ENCODE assay signal across 18 cellular contexts in genomic region chr17:48491527-48492273, GRCh38. TPM values are rescaled to one million over a fixed set of nuclear protein-coding genes. Genes with fewer than 3 reads are reported as not detected.
DNase-seq lines count a peak whose midpoint lies in the region; ATAC-seq and TF ChIP-seq lines count a peak whose summit lies in the region.
"Had no signal": no experiment of that assay in that cellular context is flagged by ENCODE, and none has a peak within 500 bp of the region (broad histone marks: within the 10 kb centered on the region; RNA-seq: fewer than 3 reads in every experiment).

No MANE protein-coding gene starts in this region.

- H3K9me3 ChIP-seq in CD8-positive, alpha-beta memory T cell (ENCODE audit: low read length): no peaks in the 10 kb centered on the region
- H3K9me3 ChIP-seq in HEK293 (ENCODE audit: control insufficient read depth, insufficient read depth, low read depth, low read length) (no peaks in the 10 kb centered on the region), ovary (peaks cover 0 to 4% of the 10 kb centered on the region in 2 donors), neuronal stem cell (replicated peaks in 1 of 2; ENCODE audit: control insufficient read depth in 2 of 2, insufficient read depth in 1 of 2, low read depth in 1 of 2, low read length in 2 of 2) (no peaks in the 10 kb centered on the region)
- H3K9me3 ChIP-seq: gastrocnemius medialis, right lobe of liver had no signal

- H3K14ac ChIP-seq in neuronal stem cell (ENCODE audit: low read length): no peak overlapping the region

- intact Hi-C loops in ovary (cut with DNase I): no loop called here

- peak overlapping the region; percentile 60 for H3K27ac ChIP-seq in CD8-positive, alpha-beta memory T cell (ENCODE audit: low read depth, low read length)
- H3K27ac ChIP-seq in HEK293 (ENCODE audit: extremely low read depth, low read depth, low read length) (no peak overlapping the region), ovary (no peak overlapping the region), neuronal stem cell (replicated peaks; ENCODE audit: low read length) (no peak overlapping the region), GM23338 (ENCODE audit: low read depth) (no peak overlapping the region)

- 0 out of 2 replicates have a peak, but pooled peaks cover 14% of the 10 kb centered on the region for H4K20me1 ChIP-seq in GM23338 (replicated peaks; ENCODE audit: insufficient read depth)

- H3K36me3 Mint-ChIP-seq in CD8-positive, alpha-beta memory T cell: peaks cover 0 to 1% (median 0%) of the 10 kb centered on the region in 3 donors
- no peaks in the 10 kb centered on the region for H3K36me3 Mint-ChIP-seq in activated CD8-positive, alpha-beta T cell treated with anti-CD3 and anti-CD28 coated beads, Interleukin-2, amount 10 ng/mL, durations not matched to agents 7 days and 5 days (ENCODE audit: low read depth)
- no peaks in the 10 kb centered on the region for H3K36me3 Mint-ChIP-seq in naive B cell
- H3K36me3 Mint-ChIP-seq in GM23338 (ENCODE audit: low read depth): no peaks in the 10 kb centered on the region

- CTCF ChIA-PET in CD8-positive, alpha-beta memory T cell (lab: Charles Lee): interaction anchor here (1.0 to 3.9 kb wide), 23 partner anchors 8 to 241 kb away, joined by 3 to 30 read pairs (median 5); partner anchors contain the start of gene HOXB5
- CTCF ChIA-PET in HEK293 (lab: Yijun Ruan, JAX): interaction anchor here (0.5 to 4.5 kb wide), 29 partner anchors 9 to 310 kb away, joined by 3 to 36 read pairs (median 4); partner anchors contain the start of gene HOXB5
- CTCF ChIA-PET in activated CD8-positive, alpha-beta T cell treated with anti-CD3 and anti-CD28 coated beads, Interleukin-2, amount 10 ng/mL, durations not matched to agents 7 days and 5 days (lab: Charles Lee): interaction anchor here (0.6 to 4.5 kb wide), 28 partner anchors 9 to 156 kb away, joined by 3 to 60 read pairs (median 6); partner anchors contain the start of gene HOXB5

- no peak for TF ChIP-seq CTCF in HEK293 (tag by site-specific recombination; IDR thresholded peaks at IDR 0.05)
- TF ChIP-seq CTCF in ovary (IDR thresholded peaks at IDR 0.05): no peak
- no peak for TF ChIP-seq CTCF in GM23338 (conservative IDR thresholded peaks at IDR 0.05; ENCODE audit: low read depth in 2 of 2)

- H2AK5ac ChIP-seq in neuronal stem cell (ENCODE audit: low read depth, low read length): no peak overlapping the region

- peaks cover 8% of the 10 kb centered on the region for H3K27me3 ChIP-seq in CD8-positive, alpha-beta memory T cell (ENCODE audit: insufficient read depth, low read length, poor library complexity, severe bottlenecking)
- no peaks in the 10 kb centered on the region for H3K27me3 ChIP-seq in ovary
- H3K27me3 ChIP-seq in neuronal stem cell (ENCODE audit: control insufficient read depth in 3 of 3, insufficient read depth in 3 of 3, low read depth in 1 of 3, low read length in 3 of 3): peaks cover 6 to 75% (median 18%) of the 10 kb centered on the region in 3 experiments
- H3K27me3 ChIP-seq in GM23338 (ENCODE audit: insufficient read depth): peaks cover 64% of the 10 kb centered on the region

- no peak overlapping the region for H2BK15ac ChIP-seq in neuronal stem cell (ENCODE audit: low read length)

- H3K9me3 Mint-ChIP-seq in CD8-positive, alpha-beta memory T cell: no peaks in the 10 kb centered on the region
- no peaks in the 10 kb centered on the region for H3K9me3 Mint-ChIP-seq in activated CD8-positive, alpha-beta T cell treated with anti-CD3 and anti-CD28 coated beads, Interleukin-2, amount 10 ng/mL, durations not matched to agents 7 days and 5 days (ENCODE audit: insufficient read depth)
- H3K9me3 Mint-ChIP-seq in naive B cell (no peaks in the 10 kb centered on the region), GM23338 (no peaks in the 10 kb centered on the region)

- no peak overlapping the region for H3K9ac ChIP-seq in neuronal stem cell (ENCODE audit: low read depth, low read length, poor library complexity)

- no peaks in the 10 kb centered on the region for H3K9me2 ChIP-seq in GM23338 (ENCODE audit: insufficient read depth)

- no peak for DNase-seq in CD8-positive, alpha-beta memory T cell
- DNase-seq in activated CD8-positive, alpha-beta T cell treated with anti-CD3 and anti-CD28 coated beads, Interleukin-2, amount 10 ng/mL, durations not matched to agents 7 days and 5 days: no peak
- DNase-seq in naive B cell (peak; percentile 50), ovary (no peak), neuronal stem cell (ENCODE audit: low spot score) (no peak), GM23338 (ENCODE audit: low spot score) (no peak)
- DNase-seq: KG1, NCI-H187, NCI-H524 treated with DMSO at 0.1 percent for 48 hours, T1000 had no signal

- no peak overlapping the region for H2BK12ac ChIP-seq in neuronal stem cell (ENCODE audit: low read length)

- peaks cover 11% of the 10 kb centered on the region for H3K4me1 ChIP-seq in CD8-positive, alpha-beta memory T cell (ENCODE audit: insufficient read depth, low read length)
- H3K4me1 ChIP-seq in HEK293 (ENCODE audit: control insufficient read depth, insufficient read depth, low read length) (peaks cover 27% of the 10 kb centered on the region), ovary (ENCODE audit: insufficient read depth) (peaks cover 3% of the 10 kb centered on the region), neuronal stem cell (ENCODE audit: control insufficient read depth in 2 of 2, insufficient read depth in 1 of 2, low read depth in 1 of 2, low read length in 2 of 2) (peaks cover 0 to 4% of the 10 kb centered on the region in 2 donors), GM23338 (ENCODE audit: insufficient read depth) (peaks cover 20% of the 10 kb centered on the region)

- H3K4me1 Mint-ChIP-seq in CD8-positive, alpha-beta memory T cell: peaks cover 2 to 12% (median 4%) of the 10 kb centered on the region in 3 donors
- peaks cover 39% of the 10 kb centered on the region for H3K4me1 Mint-ChIP-seq in activated CD8-positive, alpha-beta T cell treated with anti-CD3 and anti-CD28 coated beads, Interleukin-2, amount 10 ng/mL, durations not matched to agents 7 days and 5 days (ENCODE audit: low read depth)
- H3K4me1 Mint-ChIP-seq in naive B cell: peaks cover 5 to 24% (median 15%) of the 10 kb centered on the region in 3 donors
- peaks cover 21% of the 10 kb centered on the region for H3K4me1 Mint-ChIP-seq in GM23338

- no peak for TF ChIP-seq EP300 in ovary (IDR thresholded peaks at IDR 0.05)

- H3K27me3 Mint-ChIP-seq in CD8-positive, alpha-beta memory T cell: peaks cover 4 to 12% of the 10 kb centered on the region in 2 donors
- peaks cover 20% of the 10 kb centered on the region for H3K27me3 Mint-ChIP-seq in activated CD8-positive, alpha-beta T cell treated with anti-CD3 and anti-CD28 coated beads, Interleukin-2, amount 10 ng/mL, durations not matched to agents 7 days and 5 days (ENCODE audit: low read depth)
- H3K27me3 Mint-ChIP-seq in naive B cell: peaks cover 46 to 64% (median 59%) of the 10 kb centered on the region in 3 donors
- peaks cover 45% of the 10 kb centered on the region for H3K27me3 Mint-ChIP-seq in GM23338 (ENCODE audit: insufficient read depth, low read depth, poor library complexity)

- WGBS in ovary, 3 donors: 78 to 87% (median 83%) methylated on average over 3 of the region's 3 CpGs
- no CpG with 5 or more reads among the region's 3 CpGs for WGBS in neuronal stem cell (ENCODE audit: extremely low coverage in 2 of 2, insufficient read length in 2 of 2, insufficient replicate concordance in 1 of 2), 2 donors

- POLR2A ChIA-PET in CD8-positive, alpha-beta memory T cell (lab: Charles Lee): interaction anchor here (1.1 kb wide), 1 partner anchor 102 kb away, joined by 3 read pairs; the partner anchor contains the start of gene HOXB5
- POLR2A ChIA-PET in HEK293 (lab: Yijun Ruan, JAX): interaction anchor here (0.6 to 1.7 kb wide), 5 partner anchors 8 to 312 kb away, joined by 3 to 6 read pairs (median 4); no protein-coding TSS in a partner anchor
- POLR2A ChIA-PET in activated CD8-positive, alpha-beta T cell treated with anti-CD3 and anti-CD28 coated beads, Interleukin-2, amount 10 ng/mL, durations not matched to agents 7 days and 5 days (lab: Charles Lee): interaction anchor here (0.6 to 1.0 kb wide), 2 partner anchors 15 to 22 kb away, joined by 3 read pairs; no protein-coding TSS in a partner anchor

- H4K91ac ChIP-seq in neuronal stem cell (ENCODE audit: low read depth, low read length, poor library complexity): no peak overlapping the region

- TF ChIP-seq POLR2A in ovary (IDR thresholded peaks at IDR 0.05): no peak

- no peak overlapping the region for H3K27ac Mint-ChIP-seq in CD8-positive, alpha-beta memory T cell
- no peak overlapping the region for H3K27ac Mint-ChIP-seq in activated CD8-positive, alpha-beta T cell treated with anti-CD3 and anti-CD28 coated beads, Interleukin-2, amount 10 ng/mL, durations not matched to agents 7 days and 5 days
- H3K27ac Mint-ChIP-seq in naive B cell (peak overlapping the region in 5 of 6 donors; percentile 37 to 86 (median 63)), GM23338 (no peak overlapping the region)
- H3K27ac Mint-ChIP-seq: endodermal cell had no signal

- H3K4ac ChIP-seq in neuronal stem cell (ENCODE audit: low read length): no peak overlapping the region

- no peak overlapping the region for H2BK120ac ChIP-seq in neuronal stem cell (ENCODE audit: low read depth, low read length)

- H3K4me3 ChIP-seq in CD8-positive, alpha-beta memory T cell (ENCODE audit: low read length): no peak overlapping the region
- no peak overlapping the region for H3K4me3 ChIP-seq in HEK293 (ENCODE audit: low read depth, low read length)
- no peak overlapping the region for H3K4me3 ChIP-seq in ovary
- no peak overlapping the region for H3K4me3 ChIP-seq in neuronal stem cell (ENCODE audit: low read length in 2 of 2)
- no peak overlapping the region for H3K4me3 ChIP-seq in GM23338

- 0 out of 2 replicates have a peak, but pooled peaks cover 3% of the 10 kb centered on the region for H3F3A ChIP-seq in GM23338 (replicated peaks; ENCODE audit: low read depth)

- no peaks in the 10 kb centered on the region for H3K36me3 ChIP-seq in CD8-positive, alpha-beta memory T cell (ENCODE audit: insufficient read depth, low read length)
- H3K36me3 ChIP-seq in HEK293 (ENCODE audit: control insufficient read depth in 2 of 2, insufficient read depth in 1 of 2, low read length in 2 of 2) (no peaks in the 10 kb centered on the region), ovary (no peaks in the 10 kb centered on the region), neuronal stem cell (replicated peaks in 1 of 2; ENCODE audit: control insufficient read depth in 2 of 2, insufficient read depth in 2 of 2, low read length in 2 of 2) (no peaks in the 10 kb centered on the region), GM23338 (ENCODE audit: insufficient read depth) (no peaks in the 10 kb centered on the region)
- H3K36me3 ChIP-seq: gastrocnemius medialis, right lobe of liver had no signal

- ATAC-seq in activated CD8-positive, alpha-beta T cell treated with anti-CD3 and anti-CD28 coated beads, Interleukin-2, amount 10 ng/mL, durations not matched to agents 7 days and 5 days: peak; percentile 29
- peak; percentile 82 to 83 for ATAC-seq in naive B cell (ENCODE audit: low read depth in 2 of 2)
- ATAC-seq in GM23338: no peak

- H3K79me2 ChIP-seq in GM23338 (replicated peaks; ENCODE audit: insufficient read depth): no peaks in the 10 kb centered on the region

- H3K4me2 ChIP-seq in neuronal stem cell (ENCODE audit: insufficient read depth, low read length, poor library complexity, severe bottlenecking): no peak overlapping the region
- H3K4me2 ChIP-seq in GM23338: no peak overlapping the region

- no peak overlapping the region for H3K18ac ChIP-seq in neuronal stem cell (ENCODE audit: low read length)

- H3K23ac ChIP-seq in neuronal stem cell (ENCODE audit: low read depth, low read length, poor library complexity): no peak overlapping the region

- no peak overlapping the region for H4K8ac ChIP-seq in neuronal stem cell (ENCODE audit: low read depth, low read length)

- H2BK5ac ChIP-seq in neuronal stem cell (ENCODE audit: low read length): no peak overlapping the region

- H3K4me3 Mint-ChIP-seq in CD8-positive, alpha-beta memory T cell: peak overlapping the region in 6 of 7 donors; percentile 15 to 71 (median 56)
- peak overlapping the region; percentile 51 for H3K4me3 Mint-ChIP-seq in activated CD8-positive, alpha-beta T cell treated with anti-CD3 and anti-CD28 coated beads, Interleukin-2, amount 10 ng/mL, durations not matched to agents 7 days and 5 days
- peak overlapping the region in 7 of 8 donors; percentile 64 to 81 (median 74) for H3K4me3 Mint-ChIP-seq in naive B cell
- no peak overlapping the region for H3K4me3 Mint-ChIP-seq in GM23338
- H3K4me3 Mint-ChIP-seq: endodermal cell had no signal

- no peaks in the 10 kb centered on the region for H3K79me1 ChIP-seq in neuronal stem cell (ENCODE audit: low read depth, low read length)

- H2AFZ ChIP-seq in neuronal stem cell (ENCODE audit: low read length) (no peak overlapping the region), GM23338 (no peak overlapping the region)

RNA-seq across cellular contexts. Expression of gene HOXB1, which starts 39.1 kb away (rescaled TPM):
- not detected for total RNA-seq in CD8-positive, alpha-beta memory T cell
- not detected for polyA plus RNA-seq in CD8-positive, alpha-beta memory T cell
- total RNA-seq in activated CD8-positive, alpha-beta T cell treated with anti-CD3 and anti-CD28 coated beads, Interleukin-2, amount 10 ng/mL, durations not matched to agents 7 days and 5 days: not detected
- polyA plus RNA-seq in naive B cell (ENCODE audit: low read depth in 6 of 6) (not detected), ovary (not detected), GM23338 (2016; fragmentation: Nextera tagmentation; extraction: Ambion mirVana) (not detected in 2 replicates)
- total RNA-seq in ovary: not detected
- not detected for polyA plus RNA-seq in neuronal stem cell (2013, experiment 1 of 2)
- not detected for polyA plus RNA-seq in neuronal stem cell (2013, experiment 2 of 2)
- not detected in 2 replicates for total RNA-seq in GM23338 (2014; rRNA removed; shearing (Covaris generic))
- total RNA-seq: astrocyte; CD4-positive, CD25-positive, alpha-beta regulatory T cell; endodermal cell; gastrocnemius medialis; kidney; myocyte; right lobe of liver had no signal
- polyA plus RNA-seq: CD4-positive, CD25-positive, alpha-beta regulatory T cell had no signal

RNA-seq across cellular contexts. Expression of gene HOXB2, which starts 53.2 kb away (rescaled TPM):
- total RNA-seq in CD8-positive, alpha-beta memory T cell: 10 to 100 TPM; 16.7 to 18.3 TPM
- polyA plus RNA-seq in CD8-positive, alpha-beta memory T cell: 12.8 TPM
- total RNA-seq in activated CD8-positive, alpha-beta T cell treated with anti-CD3 and anti-CD28 coated beads, Interleukin-2, amount 10 ng/mL, durations not matched to agents 7 days and 5 days: 10 to 100 TPM; 15.7 to 17.7 TPM
- polyA plus RNA-seq in naive B cell (ENCODE audit: low read depth in 6 of 6) (1 to 10 TPM; 2.3 to 9.3 (median 5.5) TPM), ovary (1 to 10 TPM; 1.2 to 9.1 TPM), GM23338 (2016; fragmentation: Nextera tagmentation; extraction: Ambion mirVana) (0.37 TPM in 1 of 2 replicates, not detected in the other)
- total RNA-seq in ovary: 10 to 100 TPM in 1 of 7 donors, 1 to 10 TPM in 6; 1.5 to 24.5 (median 7.0) TPM
- not detected for polyA plus RNA-seq in neuronal stem cell (2013, experiment 1 of 2)
- not detected for polyA plus RNA-seq in neuronal stem cell (2013, experiment 2 of 2)
- total RNA-seq in GM23338 (2014; rRNA removed; shearing (Covaris generic)): not detected in 2 replicates

Comparison
In these comparisons a context has a peak if more than half of its experiments do, and no peak if none do; other contexts are left out.
1. H3K27ac Mint-ChIP-seq: peak in naive B cell (5 of 6); none in CD8-positive, alpha-beta memory T cell (0 of 8), activated CD8-positive, alpha-beta T cell treated with anti-CD3 and anti-CD28 coated beads, Interleukin-2, amount 10 ng/mL, durations not matched to agents 7 days and 5 days (single experiment) and GM23338 (single experiment).